Comparison of ENCODE assay signal across 1 cellular context in the genomic region with DNA sequence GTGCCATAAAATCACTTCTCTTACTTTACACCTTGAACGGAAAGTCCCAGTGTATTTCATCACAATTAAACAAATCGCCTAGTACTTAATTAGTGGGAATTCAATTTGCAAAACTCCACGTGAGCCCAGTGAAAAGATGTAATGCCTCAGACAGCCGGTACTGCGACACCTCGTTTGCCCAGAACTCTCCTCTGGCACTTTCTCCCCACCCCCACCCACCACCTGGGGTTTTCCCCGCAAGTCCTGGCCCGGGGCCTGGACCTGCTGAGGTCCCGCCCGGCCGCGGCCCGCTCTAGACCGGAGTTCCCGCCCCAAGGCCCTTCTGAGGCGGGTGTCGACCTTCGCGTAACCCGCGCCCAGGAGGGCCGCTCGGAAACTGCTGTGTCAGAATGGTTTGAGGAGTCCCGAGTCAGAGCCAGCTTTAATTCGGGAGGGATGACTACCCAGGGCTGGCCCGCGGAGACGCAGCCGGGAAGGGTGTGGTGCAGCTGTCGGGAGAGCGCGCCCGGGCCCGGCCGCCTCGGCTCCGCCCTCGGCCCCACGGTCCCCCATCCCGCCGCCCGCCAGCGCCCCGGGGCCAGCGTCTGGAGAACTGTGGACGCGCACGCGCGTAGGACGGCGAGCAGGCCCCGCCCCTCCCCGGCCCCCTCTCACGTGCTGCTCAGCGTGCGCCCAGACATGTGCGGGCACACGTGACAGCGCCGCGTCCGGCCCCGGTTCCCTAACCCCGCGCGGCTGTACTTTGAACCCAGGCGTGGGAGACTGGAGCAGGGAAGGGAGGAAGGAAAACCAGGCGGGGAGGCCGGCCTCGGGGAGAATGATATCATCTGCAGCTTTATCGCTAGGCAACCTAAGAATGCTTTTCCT.
TF ChIP-seq lines count a peak whose summit lies in the region.

No MANE protein-coding gene starts in this region.

TF ChIP-seq in Ishikawa, 13 proteins besides CTCF, POLR2A, EP300 and RAD21:
- TF ChIP-seq REST (IDR thresholded peaks at IDR 0.05; ENCODE audit: low read depth) (no peak), CEBPB (IDR thresholded peaks at IDR 0.05) (no peak), FOXM1 (IDR thresholded peaks at IDR 0.05; ENCODE audit: borderline replicate concordance, low read depth) (no peak), EGR1 (IDR thresholded peaks at IDR 0.05) (peak; percentile 52; the same call in 1 of the 2 replicates), YY1 (IDR thresholded peaks at IDR 0.05; ENCODE audit: low read depth) (peak; percentile 12; the same call in 1 of the 2 replicates), CREB1 (IDR thresholded peaks at IDR 0.05; ENCODE audit: low read depth) (no peak), TAF1 (IDR thresholded peaks at IDR 0.05; ENCODE audit: low read depth) (peak; percentile 51), NFIC (IDR thresholded peaks at IDR 0.05) (peak; percentile 69), TCF12 (IDR thresholded peaks at IDR 0.05; ENCODE audit: low read depth) (peak; percentile 64), TEAD4 (IDR thresholded peaks at IDR 0.05) (peak; percentile 38; the same call in 1 of the 2 replicates), ZBTB7A (IDR thresholded peaks at IDR 0.05; ENCODE audit: low read depth) (0 out of 2 replicates have a peak, but pooled peaks have one; percentile 30)
- TF ChIP-seq, protein P1, sequence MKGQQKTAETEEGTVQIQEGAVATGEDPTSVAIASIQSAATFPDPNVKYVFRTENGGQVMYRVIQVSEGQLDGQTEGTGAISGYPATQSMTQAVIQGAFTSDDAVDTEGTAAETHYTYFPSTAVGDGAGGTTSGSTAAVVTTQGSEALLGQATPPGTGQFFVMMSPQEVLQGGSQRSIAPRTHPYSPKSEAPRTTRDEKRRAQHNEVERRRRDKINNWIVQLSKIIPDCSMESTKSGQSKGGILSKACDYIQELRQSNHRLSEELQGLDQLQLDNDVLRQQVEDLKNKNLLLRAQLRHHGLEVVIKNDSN (IDR thresholded peaks at IDR 0.05), result peak; percentile 98
- TF ChIP-seq, protein P2, sequence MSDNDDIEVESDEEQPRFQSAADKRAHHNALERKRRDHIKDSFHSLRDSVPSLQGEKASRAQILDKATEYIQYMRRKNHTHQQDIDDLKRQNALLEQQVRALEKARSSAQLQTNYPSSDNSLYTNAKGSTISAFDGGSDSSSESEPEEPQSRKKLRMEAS (IDR thresholded peaks at IDR 0.05), result peak; percentile 99
